2 cellular contexts compared by ENCODE assay signal in genomic region chr1:233884461-233885151, GRCh38.
TF ChIP-seq lines count a peak whose summit lies in the region.

No MANE protein-coding gene starts in this region.

TF ChIP-seq in HEK293, 187 proteins besides CTCF, POLR2A, EP300 and RAD21 (continued from another document and continues in another):
- TF ChIP-seq PBX3 (CRISPR knock-in tag; IDR thresholded peaks at IDR 0.05) (no peak), ZNF114 (tag by site-specific recombination; IDR thresholded peaks at IDR 0.05) (no peak), SP2 (tag by site-specific recombination; IDR thresholded peaks at IDR 0.05) (no peak), ZNF16 (tag by site-specific recombination; IDR thresholded peaks at IDR 0.05; ENCODE audit: low read depth) (no peak), TCF7L2 (IDR thresholded peaks at IDR 0.05; ENCODE audit: borderline replicate concordance, low read depth, low read length) (no peak), ZIC2 (tag by site-specific recombination; IDR thresholded peaks at IDR 0.05) (no peak), IKZF3 (tag by site-specific recombination; IDR thresholded peaks at IDR 0.05) (no peak), ZNF701 (tag by site-specific recombination; IDR thresholded peaks at IDR 0.05) (no peak), ZNF324 (tag by site-specific recombination; IDR thresholded peaks at IDR 0.05) (no peak), ZFHX2 (tag by site-specific recombination; conservative IDR thresholded peaks at IDR 0.05) (0 out of 2 replicates have a peak, but pooled peaks have one; percentile 17), ZNF529 (tag by site-specific recombination; IDR thresholded peaks at IDR 0.05; ENCODE audit: insufficient replicate concordance) (no peak), ZNF514 (tag by site-specific recombination; IDR thresholded peaks at IDR 0.05) (no peak), ZNF146 (tag by site-specific recombination; IDR thresholded peaks at IDR 0.05) (peak; percentile 14; the same call in 1 of the 2 replicates), ZNF544 (tag by site-specific recombination; IDR thresholded peaks at IDR 0.05) (no peak), ZNF138 (tag by site-specific recombination; IDR thresholded peaks at IDR 0.05; ENCODE audit: borderline replicate concordance) (no peak), ZNF433 (tag by site-specific recombination; IDR thresholded peaks at IDR 0.05; ENCODE audit: low read depth) (no peak), ZNF391 (tag by site-specific recombination; IDR thresholded peaks at IDR 0.05; ENCODE audit: borderline replicate concordance, low read depth) (no peak), ZNF561 (tag by site-specific recombination; IDR thresholded peaks at IDR 0.05; ENCODE audit: borderline replicate concordance) (no peak), ZNF501 (tag by site-specific recombination; IDR thresholded peaks at IDR 0.05) (no peak), ZFP37 (tag by site-specific recombination; IDR thresholded peaks at IDR 0.05) (peak; percentile 90), KLF8 (tag by site-specific recombination; IDR thresholded peaks at IDR 0.05) (peak; percentile 53), ZNF837 (tag by site-specific recombination; IDR thresholded peaks at IDR 0.05) (no peak), ZNF777 (tag by site-specific recombination; IDR thresholded peaks at IDR 0.05; ENCODE audit: borderline replicate concordance) (no peak), KLF1 (tag by site-specific recombination; IDR thresholded peaks at IDR 0.05) (no peak), ZNF394 (tag by site-specific recombination; IDR thresholded peaks at IDR 0.05; ENCODE audit: borderline replicate concordance) (no peak), ZNF658 (tag by site-specific recombination; IDR thresholded peaks at IDR 0.05) (no peak), OVOL3 (tag by site-specific recombination; IDR thresholded peaks at IDR 0.05) (no peak), ZBTB6 (tag by site-specific recombination; IDR thresholded peaks at IDR 0.05) (no peak)
- TF ChIP-seq, protein P1, sequence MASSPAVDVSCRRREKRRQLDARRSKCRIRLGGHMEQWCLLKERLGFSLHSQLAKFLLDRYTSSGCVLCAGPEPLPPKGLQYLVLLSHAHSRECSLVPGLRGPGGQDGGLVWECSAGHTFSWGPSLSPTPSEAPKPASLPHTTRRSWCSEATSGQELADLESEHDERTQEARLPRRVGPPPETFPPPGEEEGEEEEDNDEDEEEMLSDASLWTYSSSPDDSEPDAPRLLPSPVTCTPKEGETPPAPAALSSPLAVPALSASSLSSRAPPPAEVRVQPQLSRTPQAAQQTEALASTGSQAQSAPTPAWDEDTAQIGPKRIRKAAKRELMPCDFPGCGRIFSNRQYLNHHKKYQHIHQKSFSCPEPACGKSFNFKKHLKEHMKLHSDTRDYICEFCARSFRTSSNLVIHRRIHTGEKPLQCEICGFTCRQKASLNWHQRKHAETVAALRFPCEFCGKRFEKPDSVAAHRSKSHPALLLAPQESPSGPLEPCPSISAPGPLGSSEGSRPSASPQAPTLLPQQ (tag by site-specific recombination; IDR thresholded peaks at IDR 0.05): no peak
- TF ChIP-seq, protein P2, sequence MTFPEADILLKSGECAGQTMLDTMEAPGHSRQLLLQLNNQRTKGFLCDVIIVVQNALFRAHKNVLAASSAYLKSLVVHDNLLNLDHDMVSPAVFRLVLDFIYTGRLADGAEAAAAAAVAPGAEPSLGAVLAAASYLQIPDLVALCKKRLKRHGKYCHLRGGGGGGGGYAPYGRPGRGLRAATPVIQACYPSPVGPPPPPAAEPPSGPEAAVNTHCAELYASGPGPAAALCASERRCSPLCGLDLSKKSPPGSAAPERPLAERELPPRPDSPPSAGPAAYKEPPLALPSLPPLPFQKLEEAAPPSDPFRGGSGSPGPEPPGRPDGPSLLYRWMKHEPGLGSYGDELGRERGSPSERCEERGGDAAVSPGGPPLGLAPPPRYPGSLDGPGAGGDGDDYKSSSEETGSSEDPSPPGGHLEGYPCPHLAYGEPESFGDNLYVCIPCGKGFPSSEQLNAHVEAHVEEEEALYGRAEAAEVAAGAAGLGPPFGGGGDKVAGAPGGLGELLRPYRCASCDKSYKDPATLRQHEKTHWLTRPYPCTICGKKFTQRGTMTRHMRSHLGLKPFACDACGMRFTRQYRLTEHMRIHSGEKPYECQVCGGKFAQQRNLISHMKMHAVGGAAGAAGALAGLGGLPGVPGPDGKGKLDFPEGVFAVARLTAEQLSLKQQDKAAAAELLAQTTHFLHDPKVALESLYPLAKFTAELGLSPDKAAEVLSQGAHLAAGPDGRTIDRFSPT (tag by site-specific recombination; IDR thresholded peaks at IDR 0.05): peak; percentile 78
- TF ChIP-seq, protein P3, sequence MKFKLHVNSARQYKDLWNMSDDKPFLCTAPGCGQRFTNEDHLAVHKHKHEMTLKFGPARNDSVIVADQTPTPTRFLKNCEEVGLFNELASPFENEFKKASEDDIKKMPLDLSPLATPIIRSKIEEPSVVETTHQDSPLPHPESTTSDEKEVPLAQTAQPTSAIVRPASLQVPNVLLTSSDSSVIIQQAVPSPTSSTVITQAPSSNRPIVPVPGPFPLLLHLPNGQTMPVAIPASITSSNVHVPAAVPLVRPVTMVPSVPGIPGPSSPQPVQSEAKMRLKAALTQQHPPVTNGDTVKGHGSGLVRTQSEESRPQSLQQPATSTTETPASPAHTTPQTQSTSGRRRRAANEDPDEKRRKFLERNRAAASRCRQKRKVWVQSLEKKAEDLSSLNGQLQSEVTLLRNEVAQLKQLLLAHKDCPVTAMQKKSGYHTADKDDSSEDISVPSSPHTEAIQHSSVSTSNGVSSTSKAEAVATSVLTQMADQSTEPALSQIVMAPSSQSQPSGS (tag by site-specific recombination; IDR thresholded peaks at IDR 0.05; ENCODE audit: low read depth): no peak

TF ChIP-seq in H1, 55 proteins besides CTCF, POLR2A, EP300 and RAD21 (continued from another document):
- TF ChIP-seq MAX (IDR thresholded peaks at IDR 0.05) (no peak), CBX8 (IDR thresholded peaks at IDR 0.05; ENCODE audit: borderline replicate concordance, low read depth, low read length) (no peak), USF2 (IDR thresholded peaks at IDR 0.05; ENCODE audit: low read length) (no peak), HDAC6 (IDR thresholded peaks at IDR 0.05; ENCODE audit: low read depth, low read length) (no peak), KDM4A (IDR thresholded peaks at IDR 0.05; ENCODE audit: low read depth, low read length, severe bottlenecking) (no peak), SRF (IDR thresholded peaks at IDR 0.05; ENCODE audit: low read depth, low read length) (no peak), TBP (IDR thresholded peaks at IDR 0.05; ENCODE audit: low read depth, low read length) (no peak), SIRT6 (IDR thresholded peaks at IDR 0.05; ENCODE audit: low read length) (no peak), NANOG (IDR thresholded peaks at IDR 0.05; ENCODE audit: insufficient read depth, low read depth, low read length, poor library complexity, severe bottlenecking) (no peak), RBBP5 (IDR thresholded peaks at IDR 0.05; ENCODE audit: borderline replicate concordance, low read depth, low read length) (no peak), POU5F1 (IDR thresholded peaks at IDR 0.05; ENCODE audit: low read depth, low read length) (no peak)
- TF ChIP-seq, protein P4, sequence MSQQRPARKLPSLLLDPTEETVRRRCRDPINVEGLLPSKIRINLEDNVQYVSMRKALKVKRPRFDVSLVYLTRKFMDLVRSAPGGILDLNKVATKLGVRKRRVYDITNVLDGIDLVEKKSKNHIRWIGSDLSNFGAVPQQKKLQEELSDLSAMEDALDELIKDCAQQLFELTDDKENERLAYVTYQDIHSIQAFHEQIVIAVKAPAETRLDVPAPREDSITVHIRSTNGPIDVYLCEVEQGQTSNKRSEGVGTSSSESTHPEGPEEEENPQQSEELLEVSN (IDR thresholded peaks at IDR 0.05): no peak
- TF ChIP-seq, protein P3 (IDR thresholded peaks at IDR 0.05; ENCODE audit: low read length): no peak
